In the genomic region with DNA sequence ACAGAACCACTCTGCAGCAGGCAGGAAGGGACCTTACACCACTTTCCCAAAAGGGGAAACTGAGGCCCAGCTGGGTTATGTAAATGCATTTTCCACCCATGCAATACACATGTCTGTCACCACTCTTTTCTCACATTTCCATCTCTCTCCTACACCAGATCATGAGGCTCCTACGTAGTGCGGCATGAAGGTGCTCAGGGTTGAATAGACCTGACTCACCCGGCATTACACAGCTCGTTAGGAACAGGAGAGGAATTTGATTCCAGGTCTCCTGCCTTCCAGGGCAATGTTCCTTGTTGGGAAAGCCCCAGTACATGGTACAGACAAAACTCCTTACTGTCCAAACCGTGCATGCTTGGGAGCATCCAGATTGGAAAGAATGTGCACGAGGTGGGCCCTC, we compare ENCODE assay signal across 16 cellular contexts.
DNase-seq lines count a peak whose midpoint lies in the region; ATAC-seq lines count a peak whose summit lies in the region.
"Had no signal": no experiment of that assay in that cellular context is flagged by ENCODE, and none has a peak within 500 bp of the region (broad histone marks: within the 10 kb centered on the region; RNA-seq: fewer than 3 reads in every experiment).

No MANE protein-coding gene starts in this region.

- no peak for ATAC-seq in activated T-helper 17 cell treated with anti-CD3 and anti-CD28 coated beads, Interleukin-2, amount 50 U/mL, for 72 hours (replicated peaks)
- ATAC-seq in stimulated activated effector memory CD8-positive, alpha-beta T cell treated with anti-CD3 and anti-CD28 coated beads, Interleukin-12 subunit alpha, Interleukin-12 subunit beta, amount 100 ng/mL, for 72 hours = no peak
- ATAC-seq: A549; CD8-positive, alpha-beta T cell; GM12878 had no signal

- H3K27me3 Mint-ChIP-seq in activated naive CD4-positive, alpha-beta T cell treated with anti-CD3 and anti-CD28 coated beads, Interleukin-2, amount 10 ng/mL, durations not matched to agents 7 days and 5 days = no peaks in the 10 kb centered on the region
- no peaks in the 10 kb centered on the region for H3K27me3 Mint-ChIP-seq in activated naive CD4-positive, alpha-beta T cell treated with anti-CD3 and anti-CD28 coated beads for 36 hours (ENCODE audit: low read depth)
- no peaks in the 10 kb centered on the region for H3K27me3 Mint-ChIP-seq in activated T-helper 17 cell treated with anti-CD3 and anti-CD28 coated beads, Interleukin-2, amount 50 U/mL, for 72 hours
- H3K27me3 Mint-ChIP-seq: B cell; CD4-positive, alpha-beta T cell had no signal

- no peaks in the 10 kb centered on the region for H3K9me3 Mint-ChIP-seq in activated naive CD4-positive, alpha-beta T cell treated with anti-CD3 and anti-CD28 coated beads, Interleukin-2, amount 10 ng/mL, durations not matched to agents 7 days and 5 days
- H3K9me3 Mint-ChIP-seq in activated naive CD4-positive, alpha-beta T cell treated with anti-CD3 and anti-CD28 coated beads for 36 hours = no peaks in the 10 kb centered on the region
- no peaks in the 10 kb centered on the region for H3K9me3 Mint-ChIP-seq in activated T-helper 17 cell treated with anti-CD3 and anti-CD28 coated beads, Interleukin-2, amount 50 U/mL, for 72 hours
- H3K9me3 Mint-ChIP-seq in stimulated activated effector memory CD8-positive, alpha-beta T cell treated with anti-CD3 and anti-CD28 coated beads, Interleukin-12 subunit alpha, Interleukin-12 subunit beta, amount 100 ng/mL, for 72 hours = no peaks in the 10 kb centered on the region
- H3K9me3 Mint-ChIP-seq: CD4-positive, alpha-beta T cell; CD8-positive, alpha-beta T cell had no signal

- DNase-seq in activated naive CD4-positive, alpha-beta T cell treated with anti-CD3 and anti-CD28 coated beads, Interleukin-2, amount 10 ng/mL, durations not matched to agents 7 days and 5 days = no peak
- no peak for DNase-seq in activated naive CD4-positive, alpha-beta T cell treated with anti-CD3 and anti-CD28 coated beads for 36 hours
- DNase-seq in kidney tubule cell (ENCODE audit: low spot score) (peak; percentile 15), NCI-H2227 treated with DMSO at 0.1 percent for 48 hours (lab: John Stamatoyannopoulos, UW) (no peak), ecto neural progenitor cell (ENCODE audit: low spot score) (no peak)
- no peak for DNase-seq in stimulated activated effector memory CD8-positive, alpha-beta T cell treated with anti-CD3 and anti-CD28 coated beads, Interleukin-12 subunit alpha, Interleukin-12 subunit beta, amount 100 ng/mL, for 72 hours (ENCODE audit: low spot score in 2 of 2)
- DNase-seq: AML-193; Caco-2; Calu3; CD4-positive, alpha-beta T cell; CD8-positive, alpha-beta T cell; DMS79 treated with DMSO at 0.1 percent for 48 hours had no signal

- H3K27ac Mint-ChIP-seq in activated naive CD4-positive, alpha-beta T cell treated with anti-CD3 and anti-CD28 coated beads, Interleukin-2, amount 10 ng/mL, durations not matched to agents 7 days and 5 days = peak overlapping the region; percentile 78
- H3K27ac Mint-ChIP-seq in activated naive CD4-positive, alpha-beta T cell treated with anti-CD3 and anti-CD28 coated beads for 36 hours = no peak overlapping the region
- peak overlapping the region; percentile 66 for H3K27ac Mint-ChIP-seq in activated T-helper 17 cell treated with anti-CD3 and anti-CD28 coated beads, Interleukin-2, amount 50 U/mL, for 72 hours
- H3K27ac Mint-ChIP-seq in stimulated activated effector memory CD8-positive, alpha-beta T cell treated with anti-CD3 and anti-CD28 coated beads, Interleukin-12 subunit alpha, Interleukin-12 subunit beta, amount 100 ng/mL, for 72 hours = peak overlapping the region; percentile 29
- H3K27ac Mint-ChIP-seq: B cell; CD4-positive, alpha-beta T cell had no signal

- H3K36me3 Mint-ChIP-seq in activated naive CD4-positive, alpha-beta T cell treated with anti-CD3 and anti-CD28 coated beads, Interleukin-2, amount 10 ng/mL, durations not matched to agents 7 days and 5 days = peaks cover 45% of the 10 kb centered on the region
- peaks cover 8% of the 10 kb centered on the region for H3K36me3 Mint-ChIP-seq in activated naive CD4-positive, alpha-beta T cell treated with anti-CD3 and anti-CD28 coated beads for 36 hours (ENCODE audit: low read depth)
- H3K36me3 Mint-ChIP-seq in activated T-helper 17 cell treated with anti-CD3 and anti-CD28 coated beads, Interleukin-2, amount 50 U/mL, for 72 hours (ENCODE audit: low read depth) = peaks cover 68% of the 10 kb centered on the region
- H3K36me3 Mint-ChIP-seq in stimulated activated effector memory CD8-positive, alpha-beta T cell treated with anti-CD3 and anti-CD28 coated beads, Interleukin-12 subunit alpha, Interleukin-12 subunit beta, amount 100 ng/mL, for 72 hours = peaks cover 41% of the 10 kb centered on the region

- intact Hi-C loops in activated naive CD4-positive, alpha-beta T cell treated with anti-CD3 and anti-CD28 coated beads for 36 hours (cut with micrococcal nuclease) = no loop called here

- no peaks in the 10 kb centered on the region for H3K4me1 Mint-ChIP-seq in activated naive CD4-positive, alpha-beta T cell treated with anti-CD3 and anti-CD28 coated beads, Interleukin-2, amount 10 ng/mL, durations not matched to agents 7 days and 5 days
- H3K4me1 Mint-ChIP-seq in activated naive CD4-positive, alpha-beta T cell treated with anti-CD3 and anti-CD28 coated beads for 36 hours (ENCODE audit: low read depth) = no peaks in the 10 kb centered on the region
- no peaks in the 10 kb centered on the region for H3K4me1 Mint-ChIP-seq in activated T-helper 17 cell treated with anti-CD3 and anti-CD28 coated beads, Interleukin-2, amount 50 U/mL, for 72 hours
- peaks cover 6% of the 10 kb centered on the region for H3K4me1 Mint-ChIP-seq in stimulated activated effector memory CD8-positive, alpha-beta T cell treated with anti-CD3 and anti-CD28 coated beads, Interleukin-12 subunit alpha, Interleukin-12 subunit beta, amount 100 ng/mL, for 72 hours
- H3K4me1 Mint-ChIP-seq: B cell had no signal

- CTCF ChIA-PET in activated naive CD4-positive, alpha-beta T cell treated with anti-CD3 and anti-CD28 coated beads, Interleukin-2, amount 10 ng/mL, durations not matched to agents 7 days and 5 days (lab: Charles Lee) = no interaction called here
- CTCF ChIA-PET in activated naive CD4-positive, alpha-beta T cell treated with anti-CD3 and anti-CD28 coated beads for 36 hours (lab: Charles Lee) = interaction anchor here (0.6 kb wide), 1 partner anchor 71 kb away, joined by 3 read pairs; no protein-coding TSS in a partner anchor

- H3K4me3 Mint-ChIP-seq in activated naive CD4-positive, alpha-beta T cell treated with anti-CD3 and anti-CD28 coated beads, Interleukin-2, amount 10 ng/mL, durations not matched to agents 7 days and 5 days = no peak overlapping the region
- no peak overlapping the region for H3K4me3 Mint-ChIP-seq in activated naive CD4-positive, alpha-beta T cell treated with anti-CD3 and anti-CD28 coated beads for 36 hours
- H3K4me3 Mint-ChIP-seq in activated T-helper 17 cell treated with anti-CD3 and anti-CD28 coated beads, Interleukin-2, amount 50 U/mL, for 72 hours = no peak overlapping the region
- H3K4me3 Mint-ChIP-seq in stimulated activated effector memory CD8-positive, alpha-beta T cell treated with anti-CD3 and anti-CD28 coated beads, Interleukin-12 subunit alpha, Interleukin-12 subunit beta, amount 100 ng/mL, for 72 hours = no peak overlapping the region
- H3K4me3 Mint-ChIP-seq: B cell; CD4-positive, alpha-beta T cell; CD8-positive, alpha-beta T cell had no signal
